13 cellular contexts compared by ENCODE assay signal in the genomic region with DNA sequence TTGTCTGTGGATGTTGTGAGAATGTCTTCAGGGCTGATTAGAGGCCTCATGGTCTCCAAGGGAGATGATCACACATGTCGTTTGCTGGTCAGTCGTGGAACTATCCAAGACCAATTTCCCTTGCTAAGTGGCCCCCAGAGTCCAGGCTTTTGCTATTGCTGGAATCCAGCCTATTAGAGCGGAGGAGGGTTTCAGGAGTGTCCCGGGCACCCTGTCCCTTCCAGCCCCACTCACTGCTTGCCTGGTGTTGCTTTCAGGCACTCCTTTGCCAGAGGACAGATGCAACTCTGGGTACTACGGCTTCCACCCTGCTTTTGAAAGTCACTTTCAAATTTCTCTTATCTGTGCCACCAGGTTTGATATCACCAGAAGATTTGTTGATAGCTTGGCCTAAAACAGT.
DNase-seq lines count a peak whose midpoint lies in the region; ATAC-seq and TF ChIP-seq lines count a peak whose summit lies in the region.
"Had no signal": no experiment of that assay in that cellular context is flagged by ENCODE, and none has a peak within 500 bp of the region (broad histone marks: within the 10 kb centered on the region; RNA-seq: fewer than 3 reads in every experiment).

No MANE protein-coding gene starts in this region.

- H3K27me3 ChIP-seq in heart left ventricle (no peaks in the 10 kb centered on the region), Panc1 (ENCODE audit: control insufficient read depth, insufficient read depth, low read length) (no peaks in the 10 kb centered on the region), vagina (no peaks in the 10 kb centered on the region)

- CTCF ChIA-PET in Panc1 (lab: Charles Lee) (no interaction called here), HEK293T (lab: Yijun Ruan, JAX) (no interaction called here)

- BruUV-seq in Panc1 (replicated peaks; lab: Mats Ljungman, UMichigan), result no TSS peak

- H3K4me3 Mint-ChIP-seq in nephron (peak overlapping the region in 1 of 3 experiments; percentile 18), type B pancreatic cell (no peak overlapping the region)

- H3K4me1 Mint-ChIP-seq in nephron (peaks cover 66% of the 10 kb centered on the region), type B pancreatic cell (ENCODE audit: unreplicated experiment) (peaks cover 60% of the 10 kb centered on the region)

- H3K9me3 ChIP-seq in heart left ventricle, result no peaks in the 10 kb centered on the region
- no peaks in the 10 kb centered on the region for H3K9me3 ChIP-seq in Panc1 (ENCODE audit: control insufficient read depth, insufficient read depth, low read depth, low read length)
- no peaks in the 10 kb centered on the region for H3K9me3 ChIP-seq in vagina

- 28 to 54% (median 32%) methylated on average over 5 of the region's 5 CpGs for WGBS in heart left ventricle, 4 donors

- H3K27ac Mint-ChIP-seq in nephron (peak overlapping the region; percentile 42 to 92 (median 79)), type B pancreatic cell (peak overlapping the region; percentile 70)

- H3K36me3 Mint-ChIP-seq in nephron (ENCODE audit: low read depth), result no peaks in the 10 kb centered on the region
- H3K36me3 Mint-ChIP-seq in type B pancreatic cell, result no peaks in the 10 kb centered on the region

- H3K4me1 ChIP-seq in heart left ventricle (peaks cover 0 to 33% (median 10%) of the 10 kb centered on the region in 12 donors), Panc1 (ENCODE audit: control insufficient read depth, insufficient read depth, low read length) (peaks cover 94% of the 10 kb centered on the region), vagina (peaks cover 4% of the 10 kb centered on the region)

- in situ Hi-C loops in Panc1 (cut with HindIII; ENCODE audit: low pct_unique_long_range_greater_than_20kb, low sequenced_read_pairs), result no loop called here

- ATAC-seq in heart left ventricle, result peak in 3 of 4 donors; percentile 17 to 59 (median 50)
- ATAC-seq in Right ventricle myocardium superior (ENCODE audit: poor library complexity), result no peak
- ATAC-seq in Panc1, result no peak
- ATAC-seq: HepG2 had no signal

- H3K27ac ChIP-seq in heart left ventricle (no peak overlapping the region), Panc1 (ENCODE audit: low read length) (peak overlapping the region; percentile 98), vagina (no peak overlapping the region)
- H3K27ac ChIP-seq: C4-2B had no signal

- intact Hi-C loops in heart left ventricle (cut with DNase I), result loop anchor here in 1 of 10 donors (5.0 kb wide), 1 partner anchor 156 kb away; no protein-coding TSS in a partner anchor
- intact Hi-C loops in Right ventricle myocardium superior (cut with DNase I), result no loop called here
- intact Hi-C loops in Panc1 (cut with micrococcal nuclease; ENCODE audit: unreplicated experiment), result no loop called here
- intact Hi-C loops in vagina (cut with DNase I), result no loop called here

- no peak for TF ChIP-seq CTCF in heart left ventricle (IDR thresholded peaks at IDR 0.05)
- TF ChIP-seq CTCF in Panc1 (IDR thresholded peaks at IDR 0.05), result no peak
- no peak for TF ChIP-seq CTCF in nephron (IDR thresholded peaks at IDR 0.05; ENCODE audit: unreplicated experiment in 3 of 3)
- no peak for TF ChIP-seq CTCF in type B pancreatic cell (conservative IDR thresholded peaks at IDR 0.05)
- no peak for TF ChIP-seq CTCF in vagina (IDR thresholded peaks at IDR 0.05)

- DNase-seq in heart left ventricle (no peak), Right ventricle myocardium superior (no peak), Panc1 (ENCODE audit: low read depth, low spot score) (no peak), type B pancreatic cell (ENCODE audit: extremely low spot score, unreplicated experiment) (no peak), HEK293T (ENCODE audit: extremely low spot score) (no peak), NCI-H1105 treated with DMSO at 0.1 percent for 48 hours (lab: John Stamatoyannopoulos, UW) (no peak), vagina (ENCODE audit: extremely low spot score in 2 of 2) (no peak)
- DNase-seq: KBM-7, NCI-H1417 treated with DMSO at 0.1 percent for 48 hours, NCI-H226 had no signal

- H3K4me3 ChIP-seq in heart left ventricle (no peak overlapping the region), Panc1 (ENCODE audit: low read depth in 2 of 2, low read length in 2 of 2) (no peak overlapping the region), vagina (no peak overlapping the region)

- H3K9me3 Mint-ChIP-seq in nephron (no peaks in the 10 kb centered on the region), type B pancreatic cell (no peaks in the 10 kb centered on the region)

- H3K36me3 ChIP-seq in heart left ventricle, result no peaks in the 10 kb centered on the region
- H3K36me3 ChIP-seq in Panc1 (ENCODE audit: control insufficient read depth, insufficient read depth, low read length), result no peaks in the 10 kb centered on the region
- H3K36me3 ChIP-seq in vagina, result no peaks in the 10 kb centered on the region

- H3K27me3 Mint-ChIP-seq in nephron (ENCODE audit: low read depth) (peaks cover 8% of the 10 kb centered on the region), type B pancreatic cell (no peaks in the 10 kb centered on the region)

- POLR2A ChIA-PET in Panc1 (lab: Charles Lee), result no interaction called here
- POLR2A ChIA-PET in HEK293T (lab: Yijun Ruan, JAX), result no interaction called here

- no peak for TF ChIP-seq POLR2A in heart left ventricle (IDR thresholded peaks at IDR 0.05)
- no peak for TF ChIP-seq POLR2A in vagina (IDR thresholded peaks at IDR 0.05)

TF ChIP-seq in HEK293T, 16 proteins besides CTCF, POLR2A, EP300 and RAD21:
- TF ChIP-seq ARNT (IDR thresholded peaks at IDR 0.05) (no peak), BHLHE40 (IDR thresholded peaks at IDR 0.05; ENCODE audit: borderline replicate concordance) (no peak), ELF4 (IDR thresholded peaks at IDR 0.05) (no peak), ZNF384 (IDR thresholded peaks at IDR 0.05) (no peak), FOXM1 (IDR thresholded peaks at IDR 0.05; ENCODE audit: borderline replicate concordance) (no peak), TARDBP (IDR thresholded peaks at IDR 0.05) (no peak), HDGF (IDR thresholded peaks at IDR 0.05; ENCODE audit: borderline replicate concordance) (no peak), LEF1 (IDR thresholded peaks at IDR 0.05; ENCODE audit: borderline replicate concordance) (no peak), NFRKB (IDR thresholded peaks at IDR 0.05) (no peak), FOXA1 (IDR thresholded peaks at IDR 0.05) (no peak), SP1 (IDR thresholded peaks at IDR 0.05) (no peak), CTBP1 (IDR thresholded peaks at IDR 0.05; ENCODE audit: borderline replicate concordance) (no peak)
- TF ChIP-seq, protein P1, sequence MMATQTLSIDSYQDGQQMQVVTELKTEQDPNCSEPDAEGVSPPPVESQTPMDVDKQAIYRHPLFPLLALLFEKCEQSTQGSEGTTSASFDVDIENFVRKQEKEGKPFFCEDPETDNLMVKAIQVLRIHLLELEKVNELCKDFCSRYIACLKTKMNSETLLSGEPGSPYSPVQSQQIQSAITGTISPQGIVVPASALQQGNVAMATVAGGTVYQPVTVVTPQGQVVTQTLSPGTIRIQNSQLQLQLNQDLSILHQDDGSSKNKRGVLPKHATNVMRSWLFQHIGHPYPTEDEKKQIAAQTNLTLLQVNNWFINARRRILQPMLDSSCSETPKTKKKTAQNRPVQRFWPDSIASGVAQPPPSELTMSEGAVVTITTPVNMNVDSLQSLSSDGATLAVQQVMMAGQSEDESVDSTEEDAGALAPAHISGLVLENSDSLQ (IDR thresholded peaks at IDR 0.05), result no peak

Comparison
In these comparisons a context has a peak if more than half of its experiments do, and no peak if none do; other contexts are left out.
1. ATAC-seq: peak in heart left ventricle (3 of 4); none in Right ventricle myocardium superior (single experiment) and Panc1 (single experiment).